Comparison of ENCODE assay signal across 1 cellular context in genomic region chr11:76235233-76236091, GRCh38.
TF ChIP-seq lines count a peak whose summit lies in the region.

No MANE protein-coding gene starts in this region.

TF ChIP-seq in IMR-90, 13 proteins besides CTCF, POLR2A, EP300 and RAD21 (continued from another document):
- no peak for TF ChIP-seq ELK1 (IDR thresholded peaks at IDR 0.05; ENCODE audit: borderline replicate concordance, low read depth, low read length)
- TF ChIP-seq MAFK (IDR thresholded peaks at IDR 0.05; ENCODE audit: low read depth, low read length): no peak
- no peak; the same call in 1 of the 2 replicates for TF ChIP-seq MXI1 (IDR thresholded peaks at IDR 0.05; ENCODE audit: borderline replicate concordance, low read depth, low read length)
- peak; percentile 68; the same call in 1 of the 2 replicates for TF ChIP-seq CHD1 (IDR thresholded peaks at IDR 0.05; ENCODE audit: low read depth, low read length)
- no peak; the same call in 1 of the 2 replicates for TF ChIP-seq NFE2L2 (IDR thresholded peaks at IDR 0.05; ENCODE audit: low read depth, low read length)
- peak; percentile 78 for TF ChIP-seq FOS (IDR thresholded peaks at IDR 0.05; ENCODE audit: low read depth, low read length)
- TF ChIP-seq SMC3 (IDR thresholded peaks at IDR 0.05; ENCODE audit: low read depth, low read length): 0 out of 2 replicates have a peak, but pooled peaks have one; percentile 2
